Comparison of ENCODE assay signal across 8 cellular contexts in genomic region chr11:106087815-106088435, GRCh38. TPM values are rescaled to one million over a fixed set of nuclear protein-coding genes. Genes with fewer than 3 reads are reported as not detected.
A peak's percentile ranks its signal among the peaks of the same experiment; 100 is the strongest.
DNase-seq lines count a peak whose midpoint lies in the region; ATAC-seq and TF ChIP-seq lines count a peak whose summit lies in the region.

No MANE protein-coding gene starts in this region.

- peaks cover 31 to 44% of the 10 kb centered on the region in 2 donors for H3K4me1 Mint-ChIP-seq in effector memory CD8-positive, alpha-beta T cell (ENCODE audit: low read depth in 2 of 2)

- WGBS in tibial nerve, 2 donors: 36 to 45% methylated on average over 9 of the region's 9 CpGs

- H3K4me1 ChIP-seq in tibial nerve: peaks cover 0 to 56% (median 12%) of the 10 kb centered on the region in 4 donors

- no peaks in the 10 kb centered on the region for H3K9me3 ChIP-seq in tibial nerve

- no peak for TF ChIP-seq POLR2A in tibial nerve (IDR thresholded peaks at IDR 0.05)

- no peaks in the 10 kb centered on the region for H3K9me3 Mint-ChIP-seq in effector memory CD8-positive, alpha-beta T cell

- H3K27ac ChIP-seq in C4-2B: no peak overlapping the region
- no peak overlapping the region for H3K27ac ChIP-seq in tibial nerve

- H3K36me3 Mint-ChIP-seq in effector memory CD8-positive, alpha-beta T cell (ENCODE audit: insufficient read depth): peaks cover 40% of the 10 kb centered on the region

- H3K27ac Mint-ChIP-seq in effector memory CD8-positive, alpha-beta T cell: peak overlapping the region in 1 of 2 donors; percentile 70

- TF ChIP-seq EP300 in tibial nerve (IDR thresholded peaks at IDR 0.05): no peak

- ATAC-seq in GM18909 (IDR thresholded peaks at IDR 0.05; ENCODE audit: poor library complexity, unreplicated experiment) (peak; percentile 34), GM21737 (IDR thresholded peaks at IDR 0.05; ENCODE audit: unreplicated experiment) (no peak)
- ATAC-seq in effector memory CD8-positive, alpha-beta T cell (replicated peaks): peak; percentile 75

- DNase-seq in NCI-H146 treated with DMSO at 0.1 percent for 48 hours (lab: John Stamatoyannopoulos, UW; ENCODE audit: unreplicated experiment) (peak; percentile 5), midbrain (lab: John Stamatoyannopoulos, UW) (peak; percentile 63), tibial nerve (ENCODE audit: low spot score in 2 of 2) (peak; percentile 20 to 59)
- DNase-seq in activated CD4-positive, alpha-beta T cell treated with anti-CD3 and anti-CD28 coated beads for 24 hours (ENCODE audit: low read depth in 2 of 2): peak; percentile 8 to 20
- DNase-seq in effector memory CD8-positive, alpha-beta T cell: peak; percentile 14 to 34 (median 22)

- H3K4me3 Mint-ChIP-seq in effector memory CD8-positive, alpha-beta T cell: no peak overlapping the region

- H3K4me3 ChIP-seq in tibial nerve: peak overlapping the region in 1 of 4 donors; percentile 2

- peaks cover 0 to 39% (median 0%) of the 10 kb centered on the region in 3 donors for H3K36me3 ChIP-seq in tibial nerve

- no peaks in the 10 kb centered on the region for H3K27me3 Mint-ChIP-seq in effector memory CD8-positive, alpha-beta T cell

- H3K27me3 ChIP-seq in tibial nerve: no peaks in the 10 kb centered on the region

- TF ChIP-seq CTCF in C4-2B (conservative IDR thresholded peaks at IDR 0.05) (peak; percentile 97), tibial nerve (IDR thresholded peaks at IDR 0.05) (peak; percentile 69 to 82 (median 70))

RNA-seq across cellular contexts. Expression of gene AASDHPPT, which starts 10.5 kb away (rescaled TPM):
- total RNA-seq in tibial nerve: 10 to 100 TPM; 32.1 to 58.6 (median 47.1) TPM

RNA-seq across cellular contexts. Expression of gene KBTBD3, which starts 10.8 kb away (rescaled TPM):
- total RNA-seq in tibial nerve: 10 to 100 TPM in 3 of 4 donors, 1 to 10 TPM in 1; 8.4 to 15.6 (median 13.4) TPM

Comparison
In these comparisons a context has a peak if more than half of its experiments do, and no peak if none do; other contexts are left out.
1. DNase-seq: peak in every context shown above with its lines; median percentile 63 in midbrain; 40 in tibial nerve; 22 in effector memory CD8-positive, alpha-beta T cell; 14 in activated CD4-positive, alpha-beta T cell treated with anti-CD3 and anti-CD28 coated beads for 24 hours; 5 in NCI-H146 treated with DMSO at 0.1 percent for 48 hours.